Comparison of ENCODE assay signal across 8 cellular contexts in the genomic region with DNA sequence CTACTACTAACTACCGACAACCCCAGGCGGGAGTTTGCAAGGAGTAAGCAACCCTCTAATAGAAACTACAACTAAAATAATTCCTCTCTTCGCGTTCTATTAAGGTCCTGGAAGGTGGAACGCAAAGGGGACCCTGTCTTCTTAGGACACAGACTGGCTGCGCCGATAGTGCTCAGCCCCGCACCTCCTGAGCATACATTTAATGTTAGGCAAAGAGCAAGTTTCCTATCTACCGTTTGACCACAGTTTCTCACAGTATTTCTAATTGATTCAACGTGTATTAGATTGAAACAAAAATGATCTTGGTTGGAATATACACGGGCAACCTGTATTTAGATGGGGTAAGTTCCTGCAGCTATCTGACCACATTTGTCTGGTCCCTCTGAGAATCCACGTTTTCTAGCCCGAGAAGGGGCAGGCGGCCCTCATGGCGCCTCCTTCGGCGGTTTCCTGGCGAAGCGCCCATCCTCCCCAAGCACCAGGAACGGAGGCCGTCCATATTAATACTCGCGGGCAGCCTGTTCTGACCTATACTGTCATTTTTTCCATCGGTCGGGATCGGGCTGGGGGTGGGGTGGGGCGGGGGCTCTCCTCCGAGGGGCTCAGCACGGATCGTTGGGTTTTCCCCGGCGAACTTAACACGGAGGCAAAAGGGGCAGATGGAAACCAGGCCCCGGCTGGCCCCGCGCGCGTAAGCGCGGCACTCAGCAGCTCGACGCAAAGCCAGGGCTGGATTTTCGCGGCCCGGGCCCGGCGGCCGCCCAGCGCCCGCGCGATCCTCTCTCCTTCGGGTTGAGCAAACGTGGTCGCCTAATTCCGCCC.
A peak's percentile ranks its signal among the peaks of the same experiment; 100 is the strongest.
DNase-seq lines count a peak whose midpoint lies in the region.

No MANE protein-coding gene starts in this region.

- peak overlapping the region; percentile 97 to 100 (median 98) for H3K27ac Mint-ChIP-seq in CD4-positive, alpha-beta memory T cell

- peak overlapping the region; percentile 84 for H3K27ac ChIP-seq in CD4-positive, alpha-beta memory T cell (ENCODE audit: low read depth, low read length)
- H3K27ac ChIP-seq in adipose tissue (ENCODE audit: low read depth, low read length) = peak overlapping the region; percentile 86
- peak overlapping the region; percentile 85 for H3K27ac ChIP-seq in skeletal muscle tissue (ENCODE audit: low read depth, low read length)

- peaks cover 20 to 60% (median 28%) of the 10 kb centered on the region in 4 donors for H3K4me1 Mint-ChIP-seq in CD4-positive, alpha-beta memory T cell

- intact Hi-C loops in CD4-positive, alpha-beta memory T cell (cut with micrococcal nuclease) = loop anchor here (1.0 to 10.0 kb wide), 10 partner anchors 32 to 1373 kb away; a partner anchor contains a TSS

- peak overlapping the region; percentile 29 to 67 for H3K4me3 ChIP-seq in CD4-positive, alpha-beta memory T cell (ENCODE audit: low read length in 2 of 2)
- H3K4me3 ChIP-seq in NT2/D1 (ENCODE audit: insufficient read length, low read depth) (peak overlapping the region; percentile 69), iPS-11a (ENCODE audit: low read depth, low read length) (peak overlapping the region; percentile 51), skeletal muscle tissue (ENCODE audit: low read length in 3 of 3) (peak overlapping the region; percentile 68 to 77 (median 73))

- CTCF ChIA-PET in CD4-positive, alpha-beta memory T cell (lab: Charles Lee; ENCODE audit: partially characterized antibody) = interaction anchor here (1.0 kb wide), 1 partner anchor 78 kb away, joined by 3 read pairs; no protein-coding TSS in a partner anchor

- WGBS in adipose tissue, 3 donors = 4 to 10% (median 5%) methylated on average over 52 to 56 of the region's 56 CpGs

- no peaks in the 10 kb centered on the region for H3K36me3 ChIP-seq in CD4-positive, alpha-beta memory T cell (ENCODE audit: insufficient read depth, low read length)
- no peaks in the 10 kb centered on the region for H3K36me3 ChIP-seq in NT2/D1 (ENCODE audit: insufficient read depth, insufficient read length, low read length)
- H3K36me3 ChIP-seq in skeletal muscle tissue (ENCODE audit: control insufficient read depth in 3 of 3, insufficient read depth in 3 of 3, low read length in 3 of 3) = no peaks in the 10 kb centered on the region

- peak overlapping the region; percentile 84 to 95 (median 92) for H3K4me3 Mint-ChIP-seq in CD4-positive, alpha-beta memory T cell

- no peaks in the 10 kb centered on the region for H3K9me3 ChIP-seq in CD4-positive, alpha-beta memory T cell (ENCODE audit: control insufficient read depth in 1 of 2, low read length in 2 of 2)
- no peaks in the 10 kb centered on the region for H3K9me3 ChIP-seq in NT2/D1 (ENCODE audit: insufficient read depth, low read length)
- no peaks in the 10 kb centered on the region for H3K9me3 ChIP-seq in skeletal muscle tissue (ENCODE audit: control insufficient read depth in 3 of 3, low read length in 3 of 3)

- peaks cover 0 to 8% of the 10 kb centered on the region in 2 donors for H3K36me3 Mint-ChIP-seq in CD4-positive, alpha-beta memory T cell

- no peaks in the 10 kb centered on the region for H3K27me3 ChIP-seq in CD4-positive, alpha-beta memory T cell (ENCODE audit: insufficient read depth, low read length)
- H3K27me3 ChIP-seq in NT2/D1 (ENCODE audit: insufficient read depth, insufficient read length) = peaks cover 31% of the 10 kb centered on the region
- H3K27me3 ChIP-seq in skeletal muscle tissue (ENCODE audit: control insufficient read depth in 3 of 3, insufficient read depth in 3 of 3, low read length in 3 of 3) = peaks cover 0 to 51% (median 0%) of the 10 kb centered on the region in 3 donors

- H3K9me3 Mint-ChIP-seq in CD4-positive, alpha-beta memory T cell = peaks cover 0 to 8% (median 0%) of the 10 kb centered on the region in 8 donors

- POLR2A ChIA-PET in CD4-positive, alpha-beta memory T cell (lab: Charles Lee; ENCODE audit: partially characterized antibody) = interaction anchor here (0.7 to 11.9 kb wide), 8 partner anchors 9 to 409 kb away, joined by 3 to 323 read pairs (median 21); a partner anchor contains a TSS

- no peak for DNase-seq in CD4-positive, alpha-beta memory T cell
- DNase-seq in HCEC 1CT (peak; percentile 50), NT2/D1 (ENCODE audit: low read depth, low spot score) (no peak), NCI-H226 (no peak), NCI-H446 treated with DMSO at 0.1 percent for 48 hours (lab: John Stamatoyannopoulos, UW) (no peak)

- no peaks in the 10 kb centered on the region for H3K27me3 Mint-ChIP-seq in CD4-positive, alpha-beta memory T cell

- peaks cover 38% of the 10 kb centered on the region for H3K4me1 ChIP-seq in CD4-positive, alpha-beta memory T cell (ENCODE audit: insufficient read depth, low read length)
- peaks cover 3% of the 10 kb centered on the region for H3K4me1 ChIP-seq in NT2/D1 (ENCODE audit: insufficient read depth, insufficient read length)
- H3K4me1 ChIP-seq in skeletal muscle tissue (ENCODE audit: control insufficient read depth in 3 of 3, insufficient read depth in 3 of 3, low read length in 3 of 3) = peaks cover 3 to 31% (median 27%) of the 10 kb centered on the region in 3 donors

- peak overlapping the region; percentile 95 for H3K9ac ChIP-seq in NT2/D1 (ENCODE audit: insufficient read length, low read depth)
- peak overlapping the region; percentile 68 to 85 (median 76) for H3K9ac ChIP-seq in skeletal muscle tissue (ENCODE audit: low read depth in 1 of 3, low read length in 3 of 3)
